Comparison of ENCODE assay signal across 8 cellular contexts in genomic region chr1:91883470-91883869, GRCh38. TPM values are rescaled to one million over a fixed set of nuclear protein-coding genes. Genes with fewer than 3 reads are reported as not detected.
DNase-seq lines count a peak whose midpoint lies in the region; ATAC-seq and TF ChIP-seq lines count a peak whose summit lies in the region.

No MANE protein-coding gene starts in this region.

- no peak overlapping the region for H3K27ac ChIP-seq in coronary artery

- no peaks in the 10 kb centered on the region for H3K9me3 Mint-ChIP-seq in neural crest cell

- TF ChIP-seq CTCF in coronary artery (IDR thresholded peaks at IDR 0.05) (no peak), neural crest cell (conservative IDR thresholded peaks at IDR 0.05) (peak; percentile 53)

- H3K27ac Mint-ChIP-seq in neural crest cell (ENCODE audit: unreplicated experiment): no peak overlapping the region

- no peaks in the 10 kb centered on the region for H3K36me3 Mint-ChIP-seq in neural crest cell (ENCODE audit: low read depth)

- H3K4me1 Mint-ChIP-seq in neural crest cell: peaks cover 39% of the 10 kb centered on the region

- H3K4me3 ChIP-seq in coronary artery: peak overlapping the region; percentile 81

- no peak for ATAC-seq in GM19455 (IDR thresholded peaks at IDR 0.05; ENCODE audit: unreplicated experiment)
- ATAC-seq in GM21619 (IDR thresholded peaks at IDR 0.05; ENCODE audit: unreplicated experiment): no peak

- H3K27me3 Mint-ChIP-seq in neural crest cell (ENCODE audit: low read depth): peaks cover 15% of the 10 kb centered on the region

- DNase-seq in NCI-H2196 (lab: John Stamatoyannopoulos, UW; ENCODE audit: unreplicated experiment) (peak; percentile 22), NCI-H2196 treated with DMSO at 0.1 percent for 48 hours (lab: John Stamatoyannopoulos, UW; ENCODE audit: unreplicated experiment) (no peak), NCI-H526 (lab: John Stamatoyannopoulos, UW) (peak; percentile 17 to 68), coronary artery (ENCODE audit: low spot score) (no peak), neural crest cell (ENCODE audit: low read depth, low spot score) (no peak), NCI-H2081 treated with DMSO at 0.1 percent for 48 hours (lab: John Stamatoyannopoulos, UW) (no peak)

- H3K4me3 Mint-ChIP-seq in neural crest cell: peak overlapping the region; percentile 97

RNA-seq across cellular contexts. Expression of gene TGFBR3, which starts 2.5 kb away (rescaled TPM):
- total RNA-seq in neural crest cell: 14.7 and 15.1 TPM in 2 replicates

Comparison
In these comparisons a context has a peak if more than half of its experiments do, and no peak if none do; other contexts are left out.
1. DNase-seq: peak in NCI-H2196 (single experiment) and NCI-H526 (2 of 2); none in NCI-H2196 treated with DMSO at 0.1 percent for 48 hours (single experiment), coronary artery (single experiment), neural crest cell (single experiment) and NCI-H2081 treated with DMSO at 0.1 percent for 48 hours (single experiment).